ENCODE assay signal across 23 cellular contexts in genomic region chr15:80379671-80380070, GRCh38. TPM values are rescaled to one million over a fixed set of nuclear protein-coding genes. Genes with fewer than 3 reads are reported as not detected.
"Had no signal": no experiment of that assay in that cellular context is flagged by ENCODE, and none has a peak within 500 bp of the region (broad histone marks: within the 10 kb centered on the region; RNA-seq: fewer than 3 reads in every experiment).

No MANE protein-coding gene starts in this region.

- H3K4me1 Mint-ChIP-seq: activated B cell treated with CpG ODN at 0.5 μM for 24 hours; activated CD4-positive, alpha-beta T cell treated with anti-CD3 and anti-CD28 coated beads for 36 hours; activated naive CD8-positive, alpha-beta T cell treated with anti-CD3 and anti-CD28 coated beads, Interleukin-2, amount 10 ng/mL, durations not matched to agents 7 days and 5 days; central memory CD8-positive, alpha-beta T cell had no signal

- ATAC-seq: activated CD4-positive, alpha-beta T cell treated with anti-CD3 and anti-CD28 coated beads for 36 hours; left ventricle myocardium superior; natural killer cell treated with Interleukin-12 subunit alpha and Interleukin-12 subunit beta and Interleukin-15 and Interleukin-18, amount 100 ng/mL, for 72 hours had no signal

- H3K4me3 ChIP-seq: right atrium auricular region, thyroid gland had no signal

- H3K36me3 ChIP-seq: brain microvascular endothelial cell, right atrium auricular region, thyroid gland had no signal

- H3K27me3 ChIP-seq: brain microvascular endothelial cell, right atrium auricular region, thyroid gland had no signal

- H3K4me1 ChIP-seq: thyroid gland had no signal

- H3K9me3 ChIP-seq: right atrium auricular region, thyroid gland had no signal

- H3K36me3 Mint-ChIP-seq: activated naive CD8-positive, alpha-beta T cell treated with anti-CD3 and anti-CD28 coated beads, Interleukin-2, amount 10 ng/mL, durations not matched to agents 7 days and 5 days; natural killer cell treated with Interleukin-12 subunit alpha and Interleukin-12 subunit beta and Interleukin-15 and Interleukin-18, amount 100 ng/mL, for 72 hours had no signal

- H3K4me3 Mint-ChIP-seq: activated B cell treated with CpG ODN at 0.5 μM for 24 hours; activated CD4-positive, alpha-beta T cell treated with anti-CD3 and anti-CD28 coated beads for 36 hours; activated naive CD4-positive, alpha-beta T cell treated with anti-CD3 and anti-CD28 coated beads for 36 hours; activated naive CD8-positive, alpha-beta T cell treated with anti-CD3 and anti-CD28 coated beads, Interleukin-2, amount 10 ng/mL, durations not matched to agents 7 days and 5 days; central memory CD8-positive, alpha-beta T cell; natural killer cell treated with Interleukin-12 subunit alpha and Interleukin-12 subunit beta and Interleukin-15 and Interleukin-18, amount 100 ng/mL, for 72 hours; stimulated activated naive CD8-positive, alpha-beta T cell treated with anti-CD3 and anti-CD28 coated beads, Interleukin-15, Interleukin-2, amounts not matched to agents 100 ng/mL and 50 ng/mL, for 24 hours had no signal

- H3K27ac ChIP-seq: brain microvascular endothelial cell, epithelial cell of prostate, right atrium auricular region, thyroid gland had no signal

- H3K9me3 Mint-ChIP-seq: activated naive CD4-positive, alpha-beta T cell treated with anti-CD3 and anti-CD28 coated beads for 36 hours; central memory CD8-positive, alpha-beta T cell; natural killer cell treated with Interleukin-12 subunit alpha and Interleukin-12 subunit beta and Interleukin-15 and Interleukin-18, amount 100 ng/mL, for 72 hours; stimulated activated naive CD8-positive, alpha-beta T cell treated with anti-CD3 and anti-CD28 coated beads, Interleukin-15, Interleukin-2, amounts not matched to agents 100 ng/mL and 50 ng/mL, for 24 hours had no signal

- DNase-seq: activated B cell treated with CpG ODN at 0.5 μM for 24 hours; activated CD4-positive, alpha-beta T cell treated with anti-CD3 and anti-CD28 coated beads for 36 hours; activated CD4-positive, alpha-beta T cell treated with anti-CD3 and anti-CD28 coated beads, Interleukin-2, amount 50 U/mL, for 48 hours; activated CD8-positive, alpha-beta memory T cell treated with anti-CD3 and anti-CD28 coated beads, Interleukin-2, amount 50 U/mL, for 48 hours; activated naive CD4-positive, alpha-beta T cell treated with anti-CD3 and anti-CD28 coated beads for 36 hours; activated naive CD8-positive, alpha-beta T cell treated with anti-CD3 and anti-CD28 coated beads, Interleukin-2, amount 10 ng/mL, durations not matched to agents 7 days and 5 days; activated T-cell treated with anti-CD3 and anti-CD28 coated beads, Interleukin-2, amount 50 U/mL, for 48 hours; amniotic stem cell; brain microvascular endothelial cell; cortex of kidney; foreskin fibroblast; left ventricle myocardium superior; mammary epithelial cell; occipital lobe; thyroid gland had no signal

- H3K27ac Mint-ChIP-seq: activated B cell treated with CpG ODN at 0.5 μM for 24 hours; activated CD4-positive, alpha-beta T cell treated with anti-CD3 and anti-CD28 coated beads for 36 hours; activated naive CD4-positive, alpha-beta T cell treated with anti-CD3 and anti-CD28 coated beads for 36 hours; activated naive CD8-positive, alpha-beta T cell treated with anti-CD3 and anti-CD28 coated beads, Interleukin-2, amount 10 ng/mL, durations not matched to agents 7 days and 5 days; natural killer cell treated with Interleukin-12 subunit alpha and Interleukin-12 subunit beta and Interleukin-15 and Interleukin-18, amount 100 ng/mL, for 72 hours; progenitor cell of endocrine pancreas; stimulated activated naive CD8-positive, alpha-beta T cell treated with anti-CD3 and anti-CD28 coated beads, Interleukin-15, Interleukin-2, amounts not matched to agents 100 ng/mL and 50 ng/mL, for 24 hours had no signal

RNA-seq across cellular contexts. Expression of gene ARNT2, which starts 24.5 kb away (rescaled TPM):
- total RNA-seq: activated B cell treated with CpG ODN at 0.5 μM for 24 hours; activated CD8-positive, alpha-beta memory T cell treated with anti-CD3 and anti-CD28 coated beads for 36 hours; activated naive CD8-positive, alpha-beta T cell treated with anti-CD3 and anti-CD28 coated beads, Interleukin-2, amount 10 ng/mL, durations not matched to agents 7 days and 5 days; natural killer cell treated with Interleukin-12 subunit alpha and Interleukin-12 subunit beta and Interleukin-15 and Interleukin-18, amount 100 ng/mL, for 72 hours; T-helper 1 cell treated with Interleukin-12 subunit alpha and Interleukin-12 subunit beta and Interleukin-4 antibody, amounts not matched to agents 30 ng/mL and 1 ng/mL, for 36 hours had no signal
